Comparison of ENCODE assay signal across 21 cellular contexts in genomic region chr5:173317852-173318251, GRCh38. TPM values are rescaled to one million over a fixed set of nuclear protein-coding genes. Genes with fewer than 3 reads are reported as not detected.
DNase-seq lines count a peak whose midpoint lies in the region; ATAC-seq, FAIRE-seq and TF ChIP-seq lines count a peak whose summit lies in the region.
"Had no signal": no experiment of that assay in that cellular context is flagged by ENCODE, and none has a peak within 500 bp of the region (broad histone marks: within the 10 kb centered on the region; RNA-seq: fewer than 3 reads in every experiment).

No MANE protein-coding gene starts in this region.

- no peaks in the 10 kb centered on the region for H3K9me3 Mint-ChIP-seq in activated naive CD4-positive, alpha-beta T cell treated with anti-CD3 and anti-CD28 coated beads, Interleukin-2, amount 10 ng/mL, durations not matched to agents 7 days and 5 days
- H3K9me3 Mint-ChIP-seq in WTC11: no peaks in the 10 kb centered on the region
- H3K9me3 Mint-ChIP-seq in CD4-positive, alpha-beta memory T cell: no peaks in the 10 kb centered on the region

- FAIRE-seq in frontal cortex (lab: Jason Lieb, UNC): no peak
- FAIRE-seq: G401.6 had no signal

- intact Hi-C loops in CD4-positive, alpha-beta memory T cell (cut with micrococcal nuclease): no loop called here

- H3K4me1 ChIP-seq in CD4-positive, alpha-beta memory T cell (ENCODE audit: insufficient read depth, low read length): no peaks in the 10 kb centered on the region

- peak overlapping the region; percentile 30 for H3K27ac Mint-ChIP-seq in activated naive CD4-positive, alpha-beta T cell treated with anti-CD3 and anti-CD28 coated beads, Interleukin-2, amount 10 ng/mL, durations not matched to agents 7 days and 5 days
- H3K27ac Mint-ChIP-seq in WTC11: peak overlapping the region; percentile 71; the same call in 1 of the 2 replicates
- no peak overlapping the region for H3K27ac Mint-ChIP-seq in CD4-positive, alpha-beta memory T cell

- ATAC-seq in WTC11 (no peak), HG02973 (IDR thresholded peaks at IDR 0.05; ENCODE audit: unreplicated experiment) (no peak)
- ATAC-seq: PC-3 had no signal

- DNase-seq in activated naive CD4-positive, alpha-beta T cell treated with anti-CD3 and anti-CD28 coated beads, Interleukin-2, amount 10 ng/mL, durations not matched to agents 7 days and 5 days: no peak
- no peak for DNase-seq in activated naive CD4-positive, alpha-beta T cell treated with Interleukin-2 at 50 U/mL for 16 hours
- DNase-seq in WTC11 (ENCODE audit: low spot score) (no peak), mesenteric fat pad (ENCODE audit: low spot score) (peak; percentile 84), frontal cortex (ENCODE audit: low spot score in 2 of 2) (no peak), occipital lobe (lab: John Stamatoyannopoulos, UW) (no peak)
- no peak for DNase-seq in CD4-positive, alpha-beta memory T cell
- DNase-seq: BE2C, DND-41, GOT3, Kasumi-1, NCI-H1417, NCI-H2029 treated with DMSO at 0.1 percent for 48 hours, NCI-H510A, NCI-H774, PC-3, SJCRH30, SW 1271 had no signal

- no peaks in the 10 kb centered on the region for H3K9me3 ChIP-seq in CD4-positive, alpha-beta memory T cell (ENCODE audit: control insufficient read depth in 1 of 2, low read length in 2 of 2)
- H3K9me3 ChIP-seq: BE2C, SJCRH30 had no signal

- no peak for TF ChIP-seq CTCF in WTC11 (IDR thresholded peaks at IDR 0.05)

- H3K27me3 Mint-ChIP-seq in activated naive CD4-positive, alpha-beta T cell treated with anti-CD3 and anti-CD28 coated beads, Interleukin-2, amount 10 ng/mL, durations not matched to agents 7 days and 5 days: peaks cover 16% of the 10 kb centered on the region
- no peaks in the 10 kb centered on the region for H3K27me3 Mint-ChIP-seq in WTC11 (ENCODE audit: low read depth)
- H3K27me3 Mint-ChIP-seq in CD4-positive, alpha-beta memory T cell: peaks cover 34 to 46% of the 10 kb centered on the region in 2 donors

- POLR2A ChIA-PET in WTC11 (lab: Charles Lee): interaction anchor here (0.5 to 1.1 kb wide), 2 partner anchors 10 to 674 kb away, joined by 4 to 9 read pairs; partner anchors contain the start of gene STC2
- POLR2A ChIA-PET in CD4-positive, alpha-beta memory T cell (lab: Charles Lee; ENCODE audit: partially characterized antibody): no interaction called here

- peaks cover 5% of the 10 kb centered on the region for H3K4me1 Mint-ChIP-seq in activated naive CD4-positive, alpha-beta T cell treated with anti-CD3 and anti-CD28 coated beads, Interleukin-2, amount 10 ng/mL, durations not matched to agents 7 days and 5 days
- peaks cover 35% of the 10 kb centered on the region for H3K4me1 Mint-ChIP-seq in WTC11
- no peaks in the 10 kb centered on the region for H3K4me1 Mint-ChIP-seq in CD4-positive, alpha-beta memory T cell

- CTCF ChIA-PET in activated naive CD4-positive, alpha-beta T cell treated with anti-CD3 and anti-CD28 coated beads, Interleukin-2, amount 10 ng/mL, durations not matched to agents 7 days and 5 days (lab: Charles Lee): no interaction called here
- CTCF ChIA-PET in WTC11 (lab: Charles Lee): interaction anchor here (1.1 to 1.4 kb wide), 2 partner anchors 14 to 264 kb away, joined by 3 to 9 read pairs; no protein-coding TSS in a partner anchor
- CTCF ChIA-PET in CD4-positive, alpha-beta memory T cell (lab: Charles Lee; ENCODE audit: partially characterized antibody): no interaction called here

- no peak overlapping the region for H3K4me3 ChIP-seq in CD4-positive, alpha-beta memory T cell (ENCODE audit: low read length in 2 of 2)
- H3K4me3 ChIP-seq: SJCRH30 had no signal

- H3K4me3 Mint-ChIP-seq in activated naive CD4-positive, alpha-beta T cell treated with anti-CD3 and anti-CD28 coated beads, Interleukin-2, amount 10 ng/mL, durations not matched to agents 7 days and 5 days: no peak overlapping the region
- no peak overlapping the region for H3K4me3 Mint-ChIP-seq in WTC11
- H3K4me3 Mint-ChIP-seq in CD4-positive, alpha-beta memory T cell: no peak overlapping the region

- no peaks in the 10 kb centered on the region for H3K36me3 ChIP-seq in CD4-positive, alpha-beta memory T cell (ENCODE audit: insufficient read depth, low read length)

- peaks cover 44% of the 10 kb centered on the region for H3K36me3 Mint-ChIP-seq in activated naive CD4-positive, alpha-beta T cell treated with anti-CD3 and anti-CD28 coated beads, Interleukin-2, amount 10 ng/mL, durations not matched to agents 7 days and 5 days
- peaks cover 61% of the 10 kb centered on the region for H3K36me3 Mint-ChIP-seq in WTC11
- H3K36me3 Mint-ChIP-seq in CD4-positive, alpha-beta memory T cell: no peaks in the 10 kb centered on the region

- no peaks in the 10 kb centered on the region for H3K27me3 ChIP-seq in CD4-positive, alpha-beta memory T cell (ENCODE audit: insufficient read depth, low read length)
- H3K27me3 ChIP-seq: BE2C, SJCRH30 had no signal

- no peak overlapping the region for H3K27ac ChIP-seq in CD4-positive, alpha-beta memory T cell (ENCODE audit: low read depth, low read length)
- H3K27ac ChIP-seq: 22Rv1, SJCRH30 had no signal

TF ChIP-seq in WTC11, 78 proteins besides CTCF, POLR2A, EP300 and RAD21 (continues in another document):
- no peak for TF ChIP-seq ZBTB43 (CRISPR knock-in tag; IDR thresholded peaks at IDR 0.05)
- TF ChIP-seq EMX1 (CRISPR knock-in tag; IDR thresholded peaks at IDR 0.05): no peak
- no peak for TF ChIP-seq FOXP4 (CRISPR knock-in tag; IDR thresholded peaks at IDR 0.05)
- TF ChIP-seq GABPB1 (CRISPR knock-in tag; IDR thresholded peaks at IDR 0.05): no peak
- no peak for TF ChIP-seq ZNF416 (CRISPR knock-in tag; IDR thresholded peaks at IDR 0.05)
- TF ChIP-seq OVOL2 (CRISPR knock-in tag; IDR thresholded peaks at IDR 0.05; ENCODE audit: borderline replicate concordance): no peak
- no peak for TF ChIP-seq JAZF1 (CRISPR knock-in tag; IDR thresholded peaks at IDR 0.05)
- no peak for TF ChIP-seq USF2 (CRISPR knock-in tag; IDR thresholded peaks at IDR 0.05)
- TF ChIP-seq NR2C2 (CRISPR knock-in tag; IDR thresholded peaks at IDR 0.05): no peak

RNA-seq across cellular contexts. Expression of gene STC2, which starts 10.4 kb away (rescaled TPM):
- 38.5 to 57.0 TPM (median 38.5 TPM) in 3 replicates for total RNA-seq in WTC11 (2021)
- 15.5 TPM for total RNA-seq in mesenteric fat pad
- not detected for total RNA-seq in CD4-positive, alpha-beta memory T cell
- polyA plus RNA-seq in CD4-positive, alpha-beta memory T cell: not detected
- 0.82 TPM for total RNA-seq in frontal cortex
- total RNA-seq in occipital lobe: 0.31 TPM

Comparison
In these comparisons a context has a peak if more than half of its experiments do, and no peak if none do; other contexts are left out.
1. H3K27ac Mint-ChIP-seq: peak in activated naive CD4-positive, alpha-beta T cell treated with anti-CD3 and anti-CD28 coated beads, Interleukin-2, amount 10 ng/mL, durations not matched to agents 7 days and 5 days (single experiment) and WTC11 (single experiment); none in CD4-positive, alpha-beta memory T cell (0 of 7).